ENCODE assay signal across 8 cellular contexts in the genomic region with DNA sequence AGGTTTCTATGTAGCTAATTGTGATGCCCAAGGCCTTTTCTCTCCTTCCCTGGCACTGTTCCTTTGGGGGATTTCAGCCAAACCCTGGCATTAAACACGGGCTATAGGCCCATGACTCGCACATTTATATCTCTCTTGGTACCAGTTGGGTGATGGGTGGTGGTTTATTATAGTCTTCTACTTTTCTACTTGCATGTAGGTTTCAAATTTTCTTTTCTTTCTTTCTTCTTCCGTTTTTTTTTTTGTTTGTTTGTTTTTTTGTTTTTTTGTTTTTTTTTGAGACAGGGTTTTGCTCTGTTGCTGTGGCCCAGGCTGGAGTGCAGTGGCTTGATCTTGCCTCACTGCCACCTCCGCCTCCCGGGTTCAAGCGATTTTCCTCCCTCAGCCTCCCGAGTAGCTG. TPM values are rescaled to one million over a fixed set of nuclear protein-coding genes. Genes with fewer than 3 reads are reported as not detected.
DNase-seq lines count a peak whose midpoint lies in the region; ATAC-seq, FAIRE-seq and TF ChIP-seq lines count a peak whose summit lies in the region.

No MANE protein-coding gene starts in this region.

- no peak overlapping the region for H2BK5ac ChIP-seq in H1 (ENCODE audit: low read depth, low read length)

- WGBS in H1 (ENCODE audit: extremely low coverage in 1 of 2, insufficient coverage in 1 of 2, insufficient read length in 1 of 2, insufficient replicate concordance in 2 of 2, low coverage in 1 of 2, low lambda C conversion rate in 2 of 2, missing lambda C conversion rate in 1 of 2), 2 experiments = 83% methylated on average over 6 of the region's 7 CpGs; no CpG with 5 or more reads in 1 of the 2 experiments
- WGBS in ovary, 3 donors = 75 to 84% (median 79%) methylated on average over 7 of the region's 7 CpGs

- intact Hi-C loops in Calu3 (cut with micrococcal nuclease; ENCODE audit: unreplicated experiment) = loop anchor here (10.0 kb wide), 1 partner anchor 58 kb away; a partner anchor contains a TSS
- intact Hi-C loops in ovary (cut with DNase I) = no loop called here

- H3K9me3 Mint-ChIP-seq in Calu3 (ENCODE audit: low read depth, unreplicated experiment) = no peaks in the 10 kb centered on the region

- H4K8ac ChIP-seq in H1 (ENCODE audit: extremely low read depth, insufficient read depth, low read length) = no peak overlapping the region

- peaks cover 7% of the 10 kb centered on the region; the same call in 1 of the 2 replicates for H3K23me2 ChIP-seq in H1 (ENCODE audit: low read depth, low read length)

- H3K36me3 ChIP-seq in OCI-LY1 (ENCODE audit: insufficient read depth, low read length) (peaks cover 42% of the 10 kb centered on the region), H1 (ENCODE audit: control insufficient read depth in 2 of 4, insufficient read depth in 4 of 4, low read length in 3 of 4) (peaks cover 0 to 7% (median 2%) of the 10 kb centered on the region in 4 experiments; a peak in 1 of 8 replicates), ovary (no peaks in the 10 kb centered on the region)

- H3K27me3 ChIP-seq in OCI-LY1 (ENCODE audit: insufficient read depth, low read length) (no peaks in the 10 kb centered on the region), H1 (replicated peaks in 1 of 4; ENCODE audit: control insufficient read depth in 3 of 4, extremely low read depth in 1 of 4, insufficient read depth in 3 of 4, low read length in 3 of 4) (no peaks in the 10 kb centered on the region; a peak in 1 of 7 replicates), ovary (no peaks in the 10 kb centered on the region)

- no peak overlapping the region for H3K14ac ChIP-seq in H1 (ENCODE audit: insufficient read length)

- no peak for FAIRE-seq in H1 (lab: Jason Lieb, UNC)

- CTCF ChIA-PET in Calu3 (lab: Charles Lee) = interaction anchor here (2.4 kb wide), 1 partner anchor 67 kb away, joined by 8 read pairs; no protein-coding TSS in a partner anchor
- CTCF ChIA-PET in H1 (lab: Charles Lee; ENCODE audit: partially characterized antibody) = interaction anchor here (0.8 to 1.7 kb wide), 6 partner anchors 14 to 94 kb away, joined by 3 to 9 read pairs (median 4); no protein-coding TSS in a partner anchor

- DNase-seq in Calu3 (no peak), H1 (ENCODE audit: low read depth in 1 of 2, low spot score in 2 of 2) (no peak), ovary (no peak), GM13976 (ENCODE audit: low spot score) (no peak), cerebellar cortex (ENCODE audit: low spot score) (no peak)

- H2BK120ac ChIP-seq in H1 (replicated peaks; ENCODE audit: low read depth, low read length) = no peak overlapping the region

- H3K27me3 Mint-ChIP-seq in Calu3 (ENCODE audit: unreplicated experiment) = no peaks in the 10 kb centered on the region

- H2BK12ac ChIP-seq in H1 (ENCODE audit: low read depth, low read length) = no peak overlapping the region

- no peaks in the 10 kb centered on the region for H3K79me1 ChIP-seq in H1 (ENCODE audit: low read depth, low read length)

- H3K4me1 Mint-ChIP-seq in Calu3 (ENCODE audit: low read depth, unreplicated experiment) = peaks cover 46% of the 10 kb centered on the region

- no peak overlapping the region for H3K18ac ChIP-seq in H1 (ENCODE audit: extremely low read depth, low read length)

- H2BK20ac ChIP-seq in H1 (ENCODE audit: low read length) = no peak overlapping the region

- H4K5ac ChIP-seq in H1 (ENCODE audit: insufficient read length, low read depth, low read length) = no peak overlapping the region

- no peaks in the 10 kb centered on the region for H3K9me2 ChIP-seq in OCI-LY1 (ENCODE audit: low read depth, low read length)

- H3K4me1 ChIP-seq in OCI-LY1 (ENCODE audit: insufficient read depth, low read length, severe bottlenecking) = peaks cover 48% of the 10 kb centered on the region
- H3K4me1 ChIP-seq in H1 (replicated peaks in 1 of 4; ENCODE audit: control insufficient read depth in 3 of 4, insufficient read depth in 4 of 4, low read length in 3 of 4) = peaks cover 0 to 4% (median under 1%) of the 10 kb centered on the region in 4 experiments; a peak in 3 of 7 replicates
- peaks cover 2% of the 10 kb centered on the region for H3K4me1 ChIP-seq in ovary (ENCODE audit: insufficient read depth)

- H3K27ac ChIP-seq in OCI-LY1 (ENCODE audit: low read depth, low read length, poor library complexity, severe bottlenecking) (peak overlapping the region; percentile 83), H1 (ENCODE audit: low read depth, low read length) (no peak overlapping the region), ovary (peak overlapping the region in 1 of 2 donors; percentile 70)

- H3K4me2 ChIP-seq in OCI-LY1 (ENCODE audit: low read length) (peak overlapping the region; percentile 80), H1 (ENCODE audit: insufficient read depth in 1 of 2, low read depth in 2 of 2, low read length in 2 of 2) (peak overlapping the region; percentile 68 to 71)

- H3K9ac ChIP-seq in OCI-LY1 (ENCODE audit: low read length) = peak overlapping the region; percentile 81
- no peak overlapping the region for H3K9ac ChIP-seq in H1 (replicated peaks in 1 of 4; ENCODE audit: extremely low read depth in 1 of 4, low read depth in 3 of 4, low read length in 3 of 4)

- no peak overlapping the region for H4K91ac ChIP-seq in H1 (replicated peaks; ENCODE audit: insufficient read length, low read length)

- H3K4ac ChIP-seq in H1 (replicated peaks; ENCODE audit: insufficient read length, low read depth, low read length) = no peak overlapping the region

- TF ChIP-seq POLR2A in H1 (IDR thresholded peaks at IDR 0.05; ENCODE audit: control extremely low read depth in 1 of 2, low read depth in 2 of 2, low read length in 2 of 2) (no peak), ovary (IDR thresholded peaks at IDR 0.05) (no peak)

- peaks cover 39% of the 10 kb centered on the region for H3K36me3 Mint-ChIP-seq in Calu3 (ENCODE audit: insufficient read depth, unreplicated experiment)

- H3K79me2 ChIP-seq in OCI-LY1 (ENCODE audit: insufficient read depth, low read length) (no peaks in the 10 kb centered on the region; the same call in 1 of the 2 replicates), H1 (ENCODE audit: control insufficient read depth in 1 of 2, insufficient read depth in 2 of 2, low read length in 2 of 2) (no peaks in the 10 kb centered on the region)

- no peak for TF ChIP-seq EP300 in H1 (IDR thresholded peaks at IDR 0.05; ENCODE audit: borderline replicate concordance in 1 of 2, low read depth in 2 of 2, low read length in 2 of 2)
- TF ChIP-seq EP300 in ovary (IDR thresholded peaks at IDR 0.05) = no peak

- TF ChIP-seq CTCF in Calu3 (IDR thresholded peaks at IDR 0.05; ENCODE audit: unreplicated experiment) = no peak
- TF ChIP-seq CTCF in OCI-LY1 (IDR thresholded peaks at IDR 0.05; ENCODE audit: low read length) = no peak
- no peak for TF ChIP-seq CTCF in H1 (IDR thresholded peaks at IDR 0.05; ENCODE audit: control extremely low read depth in 1 of 3, insufficient read depth in 1 of 3, low read depth in 1 of 3, low read length in 3 of 3)
- TF ChIP-seq CTCF in ovary (IDR thresholded peaks at IDR 0.05) = no peak
- TF ChIP-seq CTCF in GM13976 (IDR thresholded peaks at IDR 0.05; ENCODE audit: borderline replicate concordance, control extremely low read depth, extremely low read depth, insufficient read depth, missing control alignments) = no peak

- H3K4me3 Mint-ChIP-seq in Calu3 (ENCODE audit: low read depth, unreplicated experiment) = peak overlapping the region; percentile 96

- H3K56ac ChIP-seq in H1 (replicated peaks; ENCODE audit: insufficient read length, low read depth, low read length) = no peak overlapping the region

- no peak overlapping the region for H2BK15ac ChIP-seq in H1 (ENCODE audit: low read length)

- H3K9me3 ChIP-seq in OCI-LY1 (ENCODE audit: low read length) = no peaks in the 10 kb centered on the region
- no peaks in the 10 kb centered on the region for H3K9me3 ChIP-seq in H1 (ENCODE audit: insufficient read depth in 2 of 2, low read depth in 1 of 2, low read length in 1 of 2)
- no peaks in the 10 kb centered on the region for H3K9me3 ChIP-seq in ovary

- H3F3A ChIP-seq in OCI-LY1 (ENCODE audit: insufficient read depth, low read length) = peaks cover 6% of the 10 kb centered on the region; the same call in 1 of the 2 replicates

- in situ Hi-C loops in GM13976 (cut with MboI; ENCODE audit: low sequenced_read_pairs, unreplicated experiment) = no loop called here

- BruUV-seq in Calu3 (replicated peaks; lab: Mats Ljungman, UMichigan) = no TSS peak

- no peak for TF ChIP-seq RAD21 in H1 (IDR thresholded peaks at IDR 0.05 in 1 of 2, conservative IDR thresholded peaks at IDR 0.05 in 1 of 2; ENCODE audit: low read depth in 2 of 2, low read length in 2 of 2)

- ATAC-seq in GM19455 (IDR thresholded peaks at IDR 0.05; ENCODE audit: unreplicated experiment) = no peak
- ATAC-seq in GM18502 (IDR thresholded peaks at IDR 0.05; ENCODE audit: poor library complexity, unreplicated experiment) = no peak

- H3K4me3 ChIP-seq in OCI-LY1 (ENCODE audit: low read depth, low read length, poor library complexity, severe bottlenecking) (peak overlapping the region; percentile 72), H1 (ENCODE audit: extremely low read depth in 1 of 4, insufficient read depth in 2 of 4, low read depth in 3 of 4, low read length in 4 of 4) (peak overlapping the region in 3 of 4 experiments; percentile 49 to 67 (median 67); a peak in 3 of 8 replicates), ovary (peak overlapping the region; percentile 93)

- H2AFZ ChIP-seq in OCI-LY1 (ENCODE audit: low read length) (no peak overlapping the region), H1 (ENCODE audit: low read length) (no peak overlapping the region)

- no peaks in the 10 kb centered on the region for H4K20me1 ChIP-seq in OCI-LY1 (ENCODE audit: insufficient read depth, low read length)
- H4K20me1 ChIP-seq in H1 (replicated peaks in 1 of 2; ENCODE audit: control insufficient read depth in 1 of 2, insufficient read depth in 2 of 2, low read length in 2 of 2) = peaks cover 0 to 5% of the 10 kb centered on the region in 2 experiments

- H3K27ac Mint-ChIP-seq in Calu3 (ENCODE audit: unreplicated experiment) = peak overlapping the region; percentile 96

- no peak overlapping the region for H2AK5ac ChIP-seq in H1 (ENCODE audit: low read depth, low read length)

- POLR2A ChIA-PET in H1 (lab: Charles Lee; ENCODE audit: partially characterized antibody) = interaction anchor here (0.6 to 2.5 kb wide), 7 partner anchors 12 to 122 kb away, joined by 3 to 6 read pairs (median 3); a partner anchor contains a TSS

- H3K23ac ChIP-seq in H1 (ENCODE audit: insufficient read length) = no peak overlapping the region

RNA-seq across cellular contexts. Expression of a gene that starts 1.1 kb away (rescaled TPM):
- total RNA-seq in Calu3 (2022) = 16.0 and 18.2 TPM in 2 replicates
- 2.5 and 3.2 TPM in 2 replicates for total RNA-seq in H1 (2021; fragmentation: NEBNext Ultra II Directional; extraction: Animal tissue kit (Norgen Biotek cat#: 25700))
- 2.7 and 2.9 TPM in 2 replicates for polyA plus RNA-seq in H1 (2011; rRNA removed)
- 4.7 TPM for polyA plus RNA-seq in H1 (2011; cell fraction: cytosol; rRNA removed)
- 2.4 TPM for polyA plus RNA-seq in H1 (2011; cell fraction: nucleus; rRNA removed)
- polyA plus RNA-seq in H1 (2012, experiment 1 of 2) = 2.2 to 3.1 TPM (median 2.6 TPM) in 4 replicates
- 1.8 TPM for polyA plus RNA-seq in H1 (2012, experiment 2 of 2)
- 4.1 TPM for polyA plus RNA-seq in H1 (2013, experiment 1 of 2)
- 4.9 TPM for polyA plus RNA-seq in H1 (2013, experiment 2 of 2)
- 4.1 and 4.5 TPM in 2 replicates for polyA minus RNA-seq in H1 (2011; rRNA and poly(A)+ RNA removed)
- 4.0 TPM for polyA minus RNA-seq in H1 (2011; cell fraction: cytosol; rRNA and poly(A)+ RNA removed)
- polyA minus RNA-seq in H1 (2011; cell fraction: nucleus; rRNA and poly(A)+ RNA removed) = 3.9 TPM
- 10 to 100 TPM; 18.1 to 25.5 (median 23.8) TPM for total RNA-seq in ovary
- 10 to 100 TPM; 31.5 to 31.7 TPM for polyA plus RNA-seq in ovary

RNA-seq across cellular contexts. Expression of a gene that starts 37.5 kb away (rescaled TPM):
- 25.5 and 31.0 TPM in 2 replicates for total RNA-seq in Calu3 (2022)
- total RNA-seq in H1 (2021; fragmentation: NEBNext Ultra II Directional; extraction: Animal tissue kit (Norgen Biotek cat#: 25700)) = 13.9 and 16.1 TPM in 2 replicates
- polyA plus RNA-seq in H1 (2011; rRNA removed) = 8.6 and 12.2 TPM in 2 replicates
- 14.1 TPM for polyA plus RNA-seq in H1 (2011; cell fraction: cytosol; rRNA removed)
- polyA plus RNA-seq in H1 (2011; cell fraction: nucleus; rRNA removed) = 6.2 TPM
- polyA plus RNA-seq in H1 (2012, experiment 1 of 2) = 10.8 to 14.6 TPM (median 13.2 TPM) in 4 replicates
- polyA plus RNA-seq in H1 (2012, experiment 2 of 2) = 8.6 TPM
- polyA plus RNA-seq in H1 (2013, experiment 1 of 2) = 15.5 TPM
- 16.9 TPM for polyA plus RNA-seq in H1 (2013, experiment 2 of 2)
- polyA minus RNA-seq in H1 (2011; rRNA and poly(A)+ RNA removed) = 17.5 and 23.9 TPM in 2 replicates
- polyA minus RNA-seq in H1 (2011; cell fraction: cytosol; rRNA and poly(A)+ RNA removed) = 7.1 TPM
- polyA minus RNA-seq in H1 (2011; cell fraction: nucleus; rRNA and poly(A)+ RNA removed) = 13.3 TPM
- total RNA-seq in ovary = 10 to 100 TPM; 10.8 to 27.5 (median 20.5) TPM
- polyA plus RNA-seq in ovary = 10 to 100 TPM; 13.8 to 30.4 TPM

RNA-seq across cellular contexts. Expression of a gene that starts 57.5 kb away (rescaled TPM):
- 32.1 and 35.2 TPM in 2 replicates for total RNA-seq in Calu3 (2022)
- total RNA-seq in H1 (2021; fragmentation: NEBNext Ultra II Directional; extraction: Animal tissue kit (Norgen Biotek cat#: 25700)) = 13.4 and 17.1 TPM in 2 replicates
- 3.1 and 3.4 TPM in 2 replicates for polyA plus RNA-seq in H1 (2011; rRNA removed)
- 4.4 TPM for polyA plus RNA-seq in H1 (2011; cell fraction: cytosol; rRNA removed)
- polyA plus RNA-seq in H1 (2011; cell fraction: nucleus; rRNA removed) = 1.7 TPM
- polyA plus RNA-seq in H1 (2012, experiment 1 of 2) = 6.9 to 14.0 TPM (median 10.4 TPM) in 4 replicates
- 0.98 TPM for polyA plus RNA-seq in H1 (2012, experiment 2 of 2)
- 10.5 TPM for polyA plus RNA-seq in H1 (2013, experiment 1 of 2)
- polyA plus RNA-seq in H1 (2013, experiment 2 of 2) = 13.5 TPM
- 5.3 and 6.1 TPM in 2 replicates for polyA minus RNA-seq in H1 (2011; rRNA and poly(A)+ RNA removed)
- polyA minus RNA-seq in H1 (2011; cell fraction: cytosol; rRNA and poly(A)+ RNA removed) = 3.2 TPM
- 8.5 TPM for polyA minus RNA-seq in H1 (2011; cell fraction: nucleus; rRNA and poly(A)+ RNA removed)
- total RNA-seq in ovary = 10 to 100 TPM; 20.6 to 47.9 (median 35.1) TPM
- 10 to 100 TPM; 26.4 to 31.2 TPM for polyA plus RNA-seq in ovary
